Comparison of ENCODE assay signal across 12 cellular contexts in the genomic region with DNA sequence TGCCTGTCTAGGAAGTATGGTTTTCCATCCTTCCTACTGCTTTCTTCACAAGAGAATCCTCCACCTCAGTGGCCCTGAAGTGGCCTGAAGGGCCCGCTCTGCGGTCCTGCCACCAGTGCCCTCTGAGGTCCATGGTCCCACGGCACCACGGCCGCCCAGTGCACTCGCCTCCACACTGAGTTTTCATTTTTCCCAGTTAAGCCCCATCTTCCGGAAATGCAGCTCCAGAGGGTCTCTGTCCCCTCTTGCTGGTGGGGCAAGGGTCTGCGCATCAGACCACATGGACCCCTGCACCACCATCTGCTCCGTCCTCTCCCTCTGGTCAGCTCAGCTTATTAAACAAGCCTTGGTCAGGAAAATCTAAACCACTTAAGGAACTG. TPM values are rescaled to one million over a fixed set of nuclear protein-coding genes. Genes with fewer than 3 reads are reported as not detected.
A peak's percentile ranks its signal among the peaks of the same experiment; 100 is the strongest.
DNase-seq lines count a peak whose midpoint lies in the region; ATAC-seq and TF ChIP-seq lines count a peak whose summit lies in the region.
"Had no signal": no experiment of that assay in that cellular context is flagged by ENCODE, and none has a peak within 500 bp of the region (broad histone marks: within the 10 kb centered on the region; RNA-seq: fewer than 3 reads in every experiment).

No MANE protein-coding gene starts in this region.

- WGBS in hepatocyte (ENCODE audit: low lambda C conversion rate, missing lambda C conversion rate): 98% methylated on average over 9 of the region's 9 CpGs
- 95 to 98% (median 96%) methylated on average over 9 of the region's 9 CpGs for WGBS in stomach, 5 donors

- no peak overlapping the region for H3K4me2 ChIP-seq in hepatocyte

- H3K4me3 ChIP-seq in hepatocyte (no peak overlapping the region), stomach (no peak overlapping the region), brain microvascular endothelial cell (ENCODE audit: low read depth, low read length) (no peak overlapping the region)
- H3K4me3 ChIP-seq: body of pancreas, psoas muscle had no signal

- in situ Hi-C loops in brain microvascular endothelial cell (cut with HindIII; ENCODE audit: low pct_ligation_motif_present, low sequenced_read_pairs): no loop called here

- ATAC-seq in HG03025 (IDR thresholded peaks at IDR 0.05; ENCODE audit: low FRiP score, unreplicated experiment): no peak
- ATAC-seq: body of pancreas, psoas muscle had no signal

- no peak for TF ChIP-seq EP300 in stomach (IDR thresholded peaks at IDR 0.05)

- no peak for TF ChIP-seq POLR2A in stomach (IDR thresholded peaks at IDR 0.05)

- H3K27ac Mint-ChIP-seq in activated naive CD4-positive, alpha-beta T cell treated with anti-CD3 and anti-CD28 coated beads, Interleukin-2, amount 10 ng/mL, durations not matched to agents 7 days and 5 days: peak overlapping the region; percentile 95
- peak overlapping the region; percentile 97 for H3K27ac Mint-ChIP-seq in activated CD4-positive, alpha-beta memory T cell treated with anti-CD3 and anti-CD28 coated beads, Interleukin-2, amount 10 ng/mL, durations not matched to agents 7 days and 5 days

- H3K27me3 Mint-ChIP-seq in activated naive CD4-positive, alpha-beta T cell treated with anti-CD3 and anti-CD28 coated beads, Interleukin-2, amount 10 ng/mL, durations not matched to agents 7 days and 5 days: no peaks in the 10 kb centered on the region
- H3K27me3 Mint-ChIP-seq in activated CD4-positive, alpha-beta memory T cell treated with anti-CD3 and anti-CD28 coated beads, Interleukin-2, amount 10 ng/mL, durations not matched to agents 7 days and 5 days: no peaks in the 10 kb centered on the region

- H3K27me3 ChIP-seq in hepatocyte (no peaks in the 10 kb centered on the region), stomach (no peaks in the 10 kb centered on the region), brain microvascular endothelial cell (replicated peaks) (no peaks in the 10 kb centered on the region)
- H3K27me3 ChIP-seq: body of pancreas had no signal

- H2AFZ ChIP-seq in hepatocyte: no peak overlapping the region

- H3K4me1 Mint-ChIP-seq in activated naive CD4-positive, alpha-beta T cell treated with anti-CD3 and anti-CD28 coated beads, Interleukin-2, amount 10 ng/mL, durations not matched to agents 7 days and 5 days: peaks cover 62% of the 10 kb centered on the region
- peaks cover 61% of the 10 kb centered on the region for H3K4me1 Mint-ChIP-seq in activated CD4-positive, alpha-beta memory T cell treated with anti-CD3 and anti-CD28 coated beads, Interleukin-2, amount 10 ng/mL, durations not matched to agents 7 days and 5 days

- H3K4me3 Mint-ChIP-seq in activated naive CD4-positive, alpha-beta T cell treated with anti-CD3 and anti-CD28 coated beads, Interleukin-2, amount 10 ng/mL, durations not matched to agents 7 days and 5 days: peak overlapping the region; percentile 91
- H3K4me3 Mint-ChIP-seq in activated CD4-positive, alpha-beta memory T cell treated with anti-CD3 and anti-CD28 coated beads, Interleukin-2, amount 10 ng/mL, durations not matched to agents 7 days and 5 days: peak overlapping the region; percentile 94

- H3K4me1 ChIP-seq in hepatocyte (ENCODE audit: insufficient read depth): peaks cover 47% of the 10 kb centered on the region
- peaks cover 53 to 82% (median 71%) of the 10 kb centered on the region in 4 donors for H3K4me1 ChIP-seq in stomach

- intact Hi-C loops in stomach (cut with DNase I; ENCODE audit: low total_unique reads): no loop called here

- H3K27ac ChIP-seq in hepatocyte (peak overlapping the region; percentile 100), stomach (peak overlapping the region; percentile 57 to 98 (median 96)), brain microvascular endothelial cell (no peak overlapping the region)
- H3K27ac ChIP-seq: psoas muscle had no signal

- H3K36me3 Mint-ChIP-seq in activated naive CD4-positive, alpha-beta T cell treated with anti-CD3 and anti-CD28 coated beads, Interleukin-2, amount 10 ng/mL, durations not matched to agents 7 days and 5 days: peaks cover 44% of the 10 kb centered on the region
- H3K36me3 Mint-ChIP-seq in activated CD4-positive, alpha-beta memory T cell treated with anti-CD3 and anti-CD28 coated beads, Interleukin-2, amount 10 ng/mL, durations not matched to agents 7 days and 5 days (ENCODE audit: low read depth): peaks cover 53% of the 10 kb centered on the region

- no peaks in the 10 kb centered on the region for H3K36me3 ChIP-seq in hepatocyte (replicated peaks; ENCODE audit: insufficient read depth, low read depth)
- peaks cover 0 to 3% (median 0%) of the 10 kb centered on the region in 4 donors for H3K36me3 ChIP-seq in stomach
- no peaks in the 10 kb centered on the region for H3K36me3 ChIP-seq in brain microvascular endothelial cell (replicated peaks)

- CTCF ChIA-PET in activated naive CD4-positive, alpha-beta T cell treated with anti-CD3 and anti-CD28 coated beads, Interleukin-2, amount 10 ng/mL, durations not matched to agents 7 days and 5 days (lab: Charles Lee): interaction anchor here (1.8 to 7.9 kb wide), 4 partner anchors 12 to 57 kb away, joined by 6 to 100 read pairs (median 15); a partner anchor contains a TSS
- CTCF ChIA-PET in activated CD4-positive, alpha-beta memory T cell treated with anti-CD3 and anti-CD28 coated beads, Interleukin-2, amount 10 ng/mL, durations not matched to agents 7 days and 5 days (lab: Charles Lee): interaction anchor here (0.7 to 4.6 kb wide), 5 partner anchors 7 to 58 kb away, joined by 3 to 98 read pairs (median 49); a partner anchor contains a TSS

- peaks cover 4% of the 10 kb centered on the region for H4K20me1 ChIP-seq in hepatocyte (ENCODE audit: insufficient read depth, poor library complexity, severe bottlenecking)

- no peaks in the 10 kb centered on the region for H3K9me3 Mint-ChIP-seq in activated naive CD4-positive, alpha-beta T cell treated with anti-CD3 and anti-CD28 coated beads, Interleukin-2, amount 10 ng/mL, durations not matched to agents 7 days and 5 days
- no peaks in the 10 kb centered on the region for H3K9me3 Mint-ChIP-seq in activated CD4-positive, alpha-beta memory T cell treated with anti-CD3 and anti-CD28 coated beads, Interleukin-2, amount 10 ng/mL, durations not matched to agents 7 days and 5 days

- POLR2A ChIA-PET in activated CD4-positive, alpha-beta memory T cell treated with anti-CD3 and anti-CD28 coated beads, Interleukin-2, amount 10 ng/mL, durations not matched to agents 7 days and 5 days (lab: Charles Lee): interaction anchor here (0.7 to 5.1 kb wide), 3 partner anchors 16 to 48 kb away, joined by 3 to 127 read pairs (median 65); a partner anchor contains a TSS

- H3K79me2 ChIP-seq in hepatocyte: peaks cover 34% of the 10 kb centered on the region

- TF ChIP-seq CTCF in hepatocyte (IDR thresholded peaks at IDR 0.05; ENCODE audit: poor library complexity): no peak
- no peak for TF ChIP-seq CTCF in stomach (IDR thresholded peaks at IDR 0.05)
- no peak for TF ChIP-seq CTCF in brain microvascular endothelial cell (IDR thresholded peaks at IDR 0.05; ENCODE audit: low read depth, low read length, missing control alignments)

- H3K9me3 ChIP-seq in hepatocyte (ENCODE audit: low read depth): no peaks in the 10 kb centered on the region
- no peaks in the 10 kb centered on the region for H3K9me3 ChIP-seq in stomach
- H3K9me3 ChIP-seq: body of pancreas, psoas muscle had no signal

- DNase-seq in activated naive CD4-positive, alpha-beta T cell treated with anti-CD3 and anti-CD28 coated beads, Interleukin-2, amount 10 ng/mL, durations not matched to agents 7 days and 5 days: peak; percentile 15
- DNase-seq in activated naive CD4-positive, alpha-beta T cell treated with Interleukin-2 at 50 U/mL for 16 hours: no peak
- no peak for DNase-seq in activated CD4-positive, alpha-beta memory T cell treated with anti-CD3 and anti-CD28 coated beads, Interleukin-2, amount 10 ng/mL, durations not matched to agents 7 days and 5 days
- no peak for DNase-seq in hepatocyte (ENCODE audit: low spot score)
- DNase-seq in stomach: no peak
- no peak for DNase-seq in brain microvascular endothelial cell
- DNase-seq in activated effector memory CD4-positive, alpha-beta T cell treated with anti-CD3 and anti-CD28 coated beads, Interleukin-2, amount 50 U/mL, for 16 hours: no peak
- DNase-seq: body of pancreas, NCI-H446 treated with DMSO at 0.1 percent for 48 hours, psoas muscle, SHP77 treated with DMSO at 0.1 percent for 48 hours had no signal

- H3K9me2 ChIP-seq in hepatocyte (replicated peaks; ENCODE audit: insufficient read depth): no peaks in the 10 kb centered on the region

RNA-seq across cellular contexts. Expression of a gene that starts 4.0 kb away (rescaled TPM):
- 1 to 10 TPM; 7.9 to 9.3 TPM for total RNA-seq in activated CD4-positive, alpha-beta memory T cell treated with anti-CD3 and anti-CD28 coated beads, Interleukin-2, amount 10 ng/mL, durations not matched to agents 7 days and 5 days
- 4.6 and 4.8 TPM in 2 replicates for total RNA-seq in hepatocyte
- polyA plus RNA-seq in hepatocyte: 6.3 and 6.8 TPM in 2 replicates
- total RNA-seq in stomach: 10 to 100 TPM in 1 of 5 donors, 1 to 10 TPM in 4; 1.3 to 71.5 (median 2.2) TPM
- 1 to 10 TPM; 2.7 to 7.0 (median 6.7) TPM for polyA plus RNA-seq in stomach

RNA-seq across cellular contexts. Expression of a gene that starts 4.1 kb away (rescaled TPM):
- total RNA-seq in activated CD4-positive, alpha-beta memory T cell treated with anti-CD3 and anti-CD28 coated beads, Interleukin-2, amount 10 ng/mL, durations not matched to agents 7 days and 5 days: 100 to 1,000 TPM; 135 to 144 TPM
- total RNA-seq in hepatocyte (36.9 and 46.3 TPM in 2 replicates), stomach (100 to 1,000 TPM in 3 of 5 donors, 10 to 100 TPM in 2; 32.7 to 196 (median 145) TPM)
- polyA plus RNA-seq in hepatocyte (57.2 and 58.1 TPM in 2 replicates), stomach (100 to 1,000 TPM in 2 of 3 donors, 10 to 100 TPM in 1; 93.9 to 136 (median 113) TPM)

RNA-seq across cellular contexts. Expression of a gene that starts 6.4 kb away (rescaled TPM):
- 10 to 100 TPM; 28.2 to 31.5 TPM for total RNA-seq in activated CD4-positive, alpha-beta memory T cell treated with anti-CD3 and anti-CD28 coated beads, Interleukin-2, amount 10 ng/mL, durations not matched to agents 7 days and 5 days
- total RNA-seq in hepatocyte: 6.7 and 9.2 TPM in 2 replicates
- 7.8 and 11.1 TPM in 2 replicates for polyA plus RNA-seq in hepatocyte
- total RNA-seq in stomach: 10 to 100 TPM in 4 of 5 donors, 1 to 10 TPM in 1; 8.3 to 79.4 (median 20.4) TPM
- 1 to 10 TPM; 3.1 to 8.4 (median 5.8) TPM for polyA plus RNA-seq in stomach

RNA-seq across cellular contexts. Expression of a gene that starts 22.4 kb away (rescaled TPM):
- total RNA-seq in activated CD4-positive, alpha-beta memory T cell treated with anti-CD3 and anti-CD28 coated beads, Interleukin-2, amount 10 ng/mL, durations not matched to agents 7 days and 5 days: 10 to 100 TPM; 52.3 to 53.1 TPM
- total RNA-seq in hepatocyte: 19.1 and 24.2 TPM in 2 replicates
- polyA plus RNA-seq in hepatocyte: 28.8 and 42.6 TPM in 2 replicates
- 100 to 1,000 TPM in 1 of 5 donors, 10 to 100 TPM in 4; 26.6 to 197 (median 58.3) TPM for total RNA-seq in stomach
- 10 to 100 TPM; 17.7 to 38.0 (median 23.3) TPM for polyA plus RNA-seq in stomach
